12 cellular contexts compared by ENCODE assay signal in genomic region chr9:127920794-127921193, GRCh38. TPM values are rescaled to one million over a fixed set of nuclear protein-coding genes. Genes with fewer than 3 reads are reported as not detected.
DNase-seq lines count a peak whose midpoint lies in the region; ATAC-seq, FAIRE-seq and TF ChIP-seq lines count a peak whose summit lies in the region.
"Had no signal": no experiment of that assay in that cellular context is flagged by ENCODE, and none has a peak within 500 bp of the region (broad histone marks: within the 10 kb centered on the region; RNA-seq: fewer than 3 reads in every experiment).

No MANE protein-coding gene starts in this region.

- no peak overlapping the region for H3K9ac ChIP-seq in trophoblast cell (ENCODE audit: low read length)
- no peak overlapping the region for H3K9ac ChIP-seq in kidney (ENCODE audit: low read length in 2 of 2)

- no CpG with 5 or more reads among the region's 7 CpGs for WGBS in trophoblast cell (ENCODE audit: extremely low coverage, insufficient coverage, insufficient read length)

- no peaks in the 10 kb centered on the region for H3K27me3 ChIP-seq in breast epithelium
- H3K27me3 ChIP-seq in trophoblast cell (ENCODE audit: insufficient read depth, low read length), result no peaks in the 10 kb centered on the region
- H3K27me3 ChIP-seq: ascending aorta had no signal

- H3K14ac ChIP-seq in trophoblast cell (ENCODE audit: low read length), result no peak overlapping the region

- no peak overlapping the region for H2BK120ac ChIP-seq in trophoblast cell (ENCODE audit: insufficient read depth, low read length, poor library complexity)

- FAIRE-seq in kidney (lab: Jason Lieb, UNC), result no peak

- no peak overlapping the region for H4K8ac ChIP-seq in trophoblast cell (ENCODE audit: low read depth, low read length)

- peaks cover 33% of the 10 kb centered on the region for H3K4me1 Mint-ChIP-seq in MCF 10A (ENCODE audit: insufficient read depth, unreplicated experiment)
- H3K4me1 Mint-ChIP-seq in activated T-helper 17 cell treated with anti-CD3 and anti-CD28 coated beads, Interleukin-2, amount 50 U/mL, for 72 hours, result peaks cover 4% of the 10 kb centered on the region

- no peak overlapping the region for H3K23ac ChIP-seq in trophoblast cell (ENCODE audit: low read length)

- H3K18ac ChIP-seq in trophoblast cell (ENCODE audit: low read length), result no peak overlapping the region

- no peak overlapping the region for H4K12ac ChIP-seq in trophoblast cell (ENCODE audit: low read depth, low read length)

- intact Hi-C loops in MCF 10A (cut with micrococcal nuclease), result loop anchor here (1.0 to 10.0 kb wide), 4 partner anchors 46 to 706 kb away; partner anchors contain the start of gene TOR2A
- intact Hi-C loops in breast epithelium (cut with DNase I; ENCODE audit: low total_unique reads), result loop anchor here (5.0 kb wide), 1 partner anchor 53 kb away; no protein-coding TSS in a partner anchor
- intact Hi-C loops in kidney (cut with DNase I), result loop anchor here (5.0 kb wide), 1 partner anchor 328 kb away; no protein-coding TSS in a partner anchor

- H3K4me3 Mint-ChIP-seq in MCF 10A (ENCODE audit: unreplicated experiment), result no peak overlapping the region
- H3K4me3 Mint-ChIP-seq in activated T-helper 17 cell treated with anti-CD3 and anti-CD28 coated beads, Interleukin-2, amount 50 U/mL, for 72 hours, result no peak overlapping the region
- H3K4me3 Mint-ChIP-seq: CD8-positive, alpha-beta T cell had no signal

- TF ChIP-seq POLR2A in breast epithelium (IDR thresholded peaks at IDR 0.05), result no peak

- H3K27me3 Mint-ChIP-seq in MCF 10A (ENCODE audit: insufficient read depth, unreplicated experiment), result no peaks in the 10 kb centered on the region
- H3K27me3 Mint-ChIP-seq in activated T-helper 17 cell treated with anti-CD3 and anti-CD28 coated beads, Interleukin-2, amount 50 U/mL, for 72 hours, result no peaks in the 10 kb centered on the region

- H2AFZ ChIP-seq in trophoblast cell (ENCODE audit: insufficient read depth, low read length, poor library complexity), result no peak overlapping the region

- TF ChIP-seq CTCF in MCF 10A (IDR thresholded peaks at IDR 0.05; ENCODE audit: unreplicated experiment) (no peak), breast epithelium (IDR thresholded peaks at IDR 0.05) (no peak), kidney (IDR thresholded peaks at IDR 0.05; ENCODE audit: borderline replicate concordance, extremely low read depth, insufficient read depth) (no peak)

- peaks cover 5% of the 10 kb centered on the region for H3K79me1 ChIP-seq in trophoblast cell (ENCODE audit: low read length)

- H3K36me3 ChIP-seq in breast epithelium (no peaks in the 10 kb centered on the region), trophoblast cell (ENCODE audit: control insufficient read depth in 1 of 2, insufficient read depth in 2 of 2, low read length in 2 of 2) (no peaks in the 10 kb centered on the region), kidney (ENCODE audit: control insufficient read depth in 1 of 2, insufficient read depth in 2 of 2, low read length in 2 of 2) (no peaks in the 10 kb centered on the region)
- H3K36me3 ChIP-seq: ascending aorta had no signal

- no peak overlapping the region for H2BK12ac ChIP-seq in trophoblast cell (ENCODE audit: low read length)

- H3K27ac ChIP-seq in breast epithelium, result no peak overlapping the region
- H3K27ac ChIP-seq in trophoblast cell (ENCODE audit: low read depth, low read length), result no peak overlapping the region
- H3K27ac ChIP-seq in kidney (ENCODE audit: low read depth in 2 of 2, low read length in 2 of 2), result no peak overlapping the region

- H3K4ac ChIP-seq in trophoblast cell (ENCODE audit: low read depth, low read length), result no peak overlapping the region

- H3K27ac Mint-ChIP-seq in MCF 10A (ENCODE audit: low read depth, unreplicated experiment), result peak overlapping the region; percentile 23
- peak overlapping the region; percentile 55 for H3K27ac Mint-ChIP-seq in activated T-helper 17 cell treated with anti-CD3 and anti-CD28 coated beads, Interleukin-2, amount 50 U/mL, for 72 hours
- H3K27ac Mint-ChIP-seq: CD8-positive, alpha-beta T cell had no signal

- H3K9me3 Mint-ChIP-seq in MCF 10A (ENCODE audit: unreplicated experiment), result no peaks in the 10 kb centered on the region
- no peaks in the 10 kb centered on the region for H3K9me3 Mint-ChIP-seq in activated T-helper 17 cell treated with anti-CD3 and anti-CD28 coated beads, Interleukin-2, amount 50 U/mL, for 72 hours
- H3K9me3 Mint-ChIP-seq: CD8-positive, alpha-beta T cell; H9 had no signal

- H3K4me1 ChIP-seq in breast epithelium, result peaks cover 6 to 8% of the 10 kb centered on the region in 2 donors
- peaks cover 11% of the 10 kb centered on the region in 2 experiments for H3K4me1 ChIP-seq in trophoblast cell (ENCODE audit: control insufficient read depth in 1 of 2, insufficient read depth in 2 of 2, low read length in 2 of 2)
- H3K4me1 ChIP-seq in kidney (ENCODE audit: control insufficient read depth in 1 of 2, insufficient read depth in 1 of 2, low read depth in 1 of 2, low read length in 2 of 2), result peaks cover 0 to 18% of the 10 kb centered on the region in 2 donors

- no peaks in the 10 kb centered on the region for H3K36me3 Mint-ChIP-seq in MCF 10A (ENCODE audit: insufficient read depth, unreplicated experiment)
- no peaks in the 10 kb centered on the region for H3K36me3 Mint-ChIP-seq in activated T-helper 17 cell treated with anti-CD3 and anti-CD28 coated beads, Interleukin-2, amount 50 U/mL, for 72 hours (ENCODE audit: low read depth)
- H3K36me3 Mint-ChIP-seq: CD8-positive, alpha-beta T cell had no signal

- H3K4me3 ChIP-seq in breast epithelium (no peak overlapping the region), trophoblast cell (ENCODE audit: low read depth, low read length) (no peak overlapping the region), kidney (ENCODE audit: low read length in 2 of 2) (no peak overlapping the region)
- H3K4me3 ChIP-seq: ascending aorta had no signal

- H3K9me3 ChIP-seq in breast epithelium, result no peaks in the 10 kb centered on the region
- H3K9me3 ChIP-seq in trophoblast cell (ENCODE audit: insufficient read depth, low read depth, low read length), result peaks cover 2% of the 10 kb centered on the region
- H3K9me3 ChIP-seq in kidney (ENCODE audit: control insufficient read depth in 1 of 2, low read length in 2 of 2), result no peaks in the 10 kb centered on the region
- H3K9me3 ChIP-seq: ascending aorta had no signal

- no peak overlapping the region for H2BK5ac ChIP-seq in trophoblast cell (ENCODE audit: low read depth, low read length, poor library complexity)

- peak overlapping the region; percentile 17 for H4K91ac ChIP-seq in trophoblast cell (ENCODE audit: low read depth, low read length)

- no peak overlapping the region for H2AK5ac ChIP-seq in trophoblast cell (ENCODE audit: low read length)

- POLR2A ChIA-PET in MCF 10A (lab: Yijun Ruan, JAX), result interaction anchor here (0.6 to 6.0 kb wide), 14 partner anchors 14 to 857 kb away, joined by 3 to 35 read pairs (median 4); partner anchors contain the start of genes CDK9, LRSAM1, ST6GALNAC6 and TOR2A

- CTCF ChIA-PET in MCF 10A (lab: Yijun Ruan, JAX), result interaction anchor here (0.5 to 5.0 kb wide), 38 partner anchors 8 to 1216 kb away, joined by 3 to 51 read pairs (median 4); partner anchors contain the start of genes CDK9, DPM2, SLC25A25 and TOR2A

- ATAC-seq in activated T-helper 17 cell treated with anti-CD3 and anti-CD28 coated beads, Interleukin-2, amount 50 U/mL, for 72 hours (replicated peaks), result no peak

- DNase-seq in MCF 10A (ENCODE audit: unreplicated experiment), result no peak
- no peak for DNase-seq in breast epithelium (ENCODE audit: low spot score in 2 of 2)
- no peak for DNase-seq in trophoblast cell
- DNase-seq in glomerular visceral epithelial cell (ENCODE audit: extremely low spot score), result no peak
- DNase-seq in kidney, result no peak
- DNase-seq: NCI-H1105, NCI-H510A, occipital lobe had no signal

- no TSS peak for BruUV-seq in MCF 10A (replicated peaks; lab: Mats Ljungman, UMichigan)

- H3K4me2 ChIP-seq in trophoblast cell (ENCODE audit: low read length), result no peak overlapping the region

- no peaks in the 10 kb centered on the region for H3K79me2 ChIP-seq in trophoblast cell (ENCODE audit: control insufficient read depth, insufficient read depth, low read length, poor library complexity)

RNA-seq across cellular contexts. Expression of gene ST6GALNAC4, which starts 4.0 kb away (rescaled TPM):
- 36.3 and 39.5 TPM in 2 replicates for total RNA-seq in MCF 10A (2022)
- total RNA-seq in breast epithelium, result 10 to 100 TPM; 17.6 to 44.6 (median 24.0) TPM
- total RNA-seq in activated T-helper 17 cell treated with anti-CD3 and anti-CD28 coated beads, Interleukin-2, amount 50 U/mL, for 72 hours, result 10 to 100 TPM; 19.6 to 19.8 TPM
- polyA plus RNA-seq in trophoblast cell (2013), result 5.3 and 5.4 TPM in 2 replicates
- total RNA-seq in kidney, result 31.4 TPM
- polyA plus RNA-seq in kidney (ENCODE audit: insufficient read depth, low read depth, low replicate concordance), result 31.6 TPM

RNA-seq across cellular contexts. Expression of gene PIP5KL1, which starts 9.8 kb away (rescaled TPM):
- 4.0 and 5.7 TPM in 2 replicates for total RNA-seq in MCF 10A (2022)
- total RNA-seq in breast epithelium, result 10 to 100 TPM in 1 of 3 donors, 1 to 10 TPM in 2; 2.2 to 10.1 (median 5.2) TPM
- total RNA-seq in activated T-helper 17 cell treated with anti-CD3 and anti-CD28 coated beads, Interleukin-2, amount 50 U/mL, for 72 hours, result 1 to 10 TPM; 2.6 to 3.7 TPM
- 2.9 and 3.3 TPM in 2 replicates for polyA plus RNA-seq in trophoblast cell (2013)
- 3.0 TPM for total RNA-seq in kidney
- 4.3 TPM for polyA plus RNA-seq in kidney (ENCODE audit: insufficient read depth, low read depth, low replicate concordance)
- total RNA-seq: ascending aorta had no signal

RNA-seq across cellular contexts. Expression of gene DPM2, which starts 16.9 kb away (rescaled TPM):
- total RNA-seq in MCF 10A (2022) (41.5 and 41.8 TPM in 2 replicates), breast epithelium (10 to 100 TPM; 10.6 to 17.4 (median 17.1) TPM), kidney (42.8 TPM)
- 10 to 100 TPM; 29.4 to 54.5 TPM for total RNA-seq in activated T-helper 17 cell treated with anti-CD3 and anti-CD28 coated beads, Interleukin-2, amount 50 U/mL, for 72 hours
- polyA plus RNA-seq in trophoblast cell (2013), result 27.7 and 31.0 TPM in 2 replicates
- 70.0 TPM for polyA plus RNA-seq in kidney (ENCODE audit: insufficient read depth, low read depth, low replicate concordance)

RNA-seq across cellular contexts. Expression of gene ST6GALNAC6, which starts 21.4 kb away (rescaled TPM):
- total RNA-seq in MCF 10A (2022), result 16.5 and 17.6 TPM in 2 replicates
- 100 to 1,000 TPM in 2 of 3 donors, 10 to 100 TPM in 1; 61.5 to 175 (median 103) TPM for total RNA-seq in breast epithelium
- total RNA-seq in activated T-helper 17 cell treated with anti-CD3 and anti-CD28 coated beads, Interleukin-2, amount 50 U/mL, for 72 hours, result 100 to 1,000 TPM in 1 of 2 donors, 10 to 100 TPM in 1; 61.7 to 124 TPM
- polyA plus RNA-seq in trophoblast cell (2013), result 9.1 and 10.5 TPM in 2 replicates
- 74.6 TPM for total RNA-seq in kidney
- 75.0 TPM for polyA plus RNA-seq in kidney (ENCODE audit: insufficient read depth, low read depth, low replicate concordance)

RNA-seq across cellular contexts. Expression of gene AK1, which starts 43.3 kb away (rescaled TPM):
- total RNA-seq in MCF 10A (2022), result 75.9 and 94.3 TPM in 2 replicates
- total RNA-seq in breast epithelium, result 10 to 100 TPM; 23.5 to 30.2 (median 23.6) TPM
- 10 to 100 TPM; 23.2 to 79.0 TPM for total RNA-seq in activated T-helper 17 cell treated with anti-CD3 and anti-CD28 coated beads, Interleukin-2, amount 50 U/mL, for 72 hours
- 33.2 and 34.2 TPM in 2 replicates for polyA plus RNA-seq in trophoblast cell (2013)
- 77.9 TPM for total RNA-seq in kidney
- 185 TPM for polyA plus RNA-seq in kidney (ENCODE audit: insufficient read depth, low read depth, low replicate concordance)
